24 cellular contexts compared by ENCODE assay signal in genomic region chr7:97013025-97013424, GRCh38. TPM values are rescaled to one million over a fixed set of nuclear protein-coding genes. Genes with fewer than 3 reads are reported as not detected.
A peak's percentile ranks its signal among the peaks of the same experiment; 100 is the strongest.
DNase-seq lines count a peak whose midpoint lies in the region; ATAC-seq and TF ChIP-seq lines count a peak whose summit lies in the region.
"Had no signal": no experiment of that assay in that cellular context is flagged by ENCODE, and none has a peak within 500 bp of the region (broad histone marks: within the 10 kb centered on the region; RNA-seq: fewer than 3 reads in every experiment).

No MANE protein-coding gene starts in this region.

- intact Hi-C loops in A673 (cut with micrococcal nuclease; ENCODE audit: unreplicated experiment) = no loop called here
- intact Hi-C loops in transverse colon (cut with DNase I; ENCODE audit: low total_unique reads) = no loop called here
- intact Hi-C loops in tibial artery (cut with DNase I; ENCODE audit: low total_unique reads) = no loop called here

- peaks cover 66% of the 10 kb centered on the region for H3K27me3 ChIP-seq in A673 (replicated peaks; ENCODE audit: insufficient read depth, low read depth, low read length, poor library complexity)
- peaks cover 100% of the 10 kb centered on the region for H3K27me3 ChIP-seq in HUES64 (ENCODE audit: insufficient read depth, low read length)
- H3K27me3 ChIP-seq in mesendoderm (ENCODE audit: insufficient read depth, low read length, poor library complexity) = peaks cover 62% of the 10 kb centered on the region
- H3K27me3 ChIP-seq in transverse colon = peaks cover 100% of the 10 kb centered on the region
- H3K27me3 ChIP-seq in tibial artery = peaks cover 3 to 99% of the 10 kb centered on the region in 2 donors

- H4K5ac ChIP-seq in mesendoderm (ENCODE audit: low read length) = no peak overlapping the region

- no peak overlapping the region for H4K8ac ChIP-seq in mesendoderm (ENCODE audit: low read depth, low read length)

- H2AK5ac ChIP-seq in mesendoderm (ENCODE audit: low read length) = no peak overlapping the region

- H3K9ac ChIP-seq in HUES64 (ENCODE audit: low read depth, low read length) (no peak overlapping the region), mesendoderm (ENCODE audit: low read length) (no peak overlapping the region)
- H3K9ac ChIP-seq: BLaER1, KMS-11, SK-N-SH had no signal

- TF ChIP-seq CTCF in A673 (conservative IDR thresholded peaks at IDR 0.05; ENCODE audit: low read depth, low read length) (no peak), transverse colon (IDR thresholded peaks at IDR 0.05) (no peak), tibial artery (IDR thresholded peaks at IDR 0.05) (no peak)

- H3K23ac ChIP-seq in mesendoderm (ENCODE audit: low read length) = no peak overlapping the region

- H3K18ac ChIP-seq in mesendoderm (ENCODE audit: low read length) = no peak overlapping the region

- no peaks in the 10 kb centered on the region for H3K79me1 ChIP-seq in mesendoderm (ENCODE audit: low read length)

- no peak overlapping the region for H2BK5ac ChIP-seq in mesendoderm (ENCODE audit: low read length)

- 1% methylated on average over 11 of the region's 12 CpGs for WGBS in HUES64
- WGBS in mesendoderm (ENCODE audit: extremely low coverage, insufficient coverage, low lambda C conversion rate) = no CpG with 5 or more reads among the region's 12 CpGs
- 21 to 40% methylated on average over 7 to 12 of the region's 12 CpGs for WGBS in transverse colon (ENCODE audit: low coverage in 1 of 2), 2 donors

- no peaks in the 10 kb centered on the region for H3K79me2 ChIP-seq in mesendoderm (ENCODE audit: control insufficient read depth, insufficient read depth, low read length)

- no peak overlapping the region for H3K4ac ChIP-seq in mesendoderm (ENCODE audit: low read depth, low read length)

- peaks cover 74% of the 10 kb centered on the region for H3K4me1 ChIP-seq in A673 (ENCODE audit: insufficient read depth, low read length, poor library complexity, severe bottlenecking)
- H3K4me1 ChIP-seq in HUES64 (ENCODE audit: insufficient read depth, low read length) = peaks cover 24% of the 10 kb centered on the region
- peaks cover 6% of the 10 kb centered on the region for H3K4me1 ChIP-seq in mesendoderm (ENCODE audit: control insufficient read depth, low read depth, low read length)
- H3K4me1 ChIP-seq in transverse colon = peaks cover 0 to under 1% (median 0%) of the 10 kb centered on the region in 4 donors
- peaks cover 0 to 20% (median 16%) of the 10 kb centered on the region in 4 donors for H3K4me1 ChIP-seq in tibial artery

- DNase-seq in A673 (ENCODE audit: low spot score) (no peak), caudate nucleus (lab: John Stamatoyannopoulos, UW) (no peak), mesendoderm (peak; percentile 38), transverse colon (no peak), tibial artery (no peak)
- DNase-seq: CD4-positive, CD25-positive, alpha-beta regulatory T cell; HCEC 1CT; NCI-H1092; NCI-H1436 treated with DMSO at 0.1 percent for 48 hours; NCI-H187 treated with DMSO at 0.1 percent for 48 hours; NCI-H2107; NCI-H446; NCI-H526; PC-3; SK-N-SH; SW 1271 had no signal

- no peak for ATAC-seq in GM18520 (IDR thresholded peaks at IDR 0.05; ENCODE audit: unreplicated experiment)
- no peak for ATAC-seq in HG02938 (IDR thresholded peaks at IDR 0.05; ENCODE audit: unreplicated experiment)
- ATAC-seq: PC-3 had no signal

- H3K4me3 ChIP-seq in A673 (ENCODE audit: low read depth, low read length, poor library complexity, severe bottlenecking) (peak overlapping the region; percentile 14), HUES64 (ENCODE audit: low read length) (peak overlapping the region; percentile 11; the same call in 1 of the 2 replicates), mesendoderm (ENCODE audit: low read length) (no peak overlapping the region), transverse colon (no peak overlapping the region), tibial artery (no peak overlapping the region)
- H3K4me3 ChIP-seq: BLaER1 had no signal

- no peak for TF ChIP-seq POLR2A in transverse colon (IDR thresholded peaks at IDR 0.05)

- POLR2A ChIA-PET in A673 (lab: Charles Lee; ENCODE audit: low non-redundant PET) = no interaction called here

- H2BK15ac ChIP-seq in mesendoderm (replicated peaks; ENCODE audit: low read depth) = no peak overlapping the region

- H3K4me2 ChIP-seq in mesendoderm (ENCODE audit: low read length) = no peak overlapping the region
- H3K4me2 ChIP-seq: BLaER1, KMS-11, SK-N-SH had no signal

- no peak overlapping the region for H2BK120ac ChIP-seq in mesendoderm (ENCODE audit: low read depth, low read length)

- CTCF ChIA-PET in A673 (lab: Charles Lee) = interaction anchor here (0.6 kb wide), 1 partner anchor 366 kb away, joined by 5 read pairs; no protein-coding TSS in a partner anchor

- H3K9me3 ChIP-seq in A673 (ENCODE audit: low read depth, low read length, poor library complexity, severe bottlenecking) (no peaks in the 10 kb centered on the region), HUES64 (ENCODE audit: insufficient read depth, low read depth, low read length) (no peaks in the 10 kb centered on the region), transverse colon (no peaks in the 10 kb centered on the region), tibial artery (no peaks in the 10 kb centered on the region)
- H3K9me3 ChIP-seq: SK-N-SH had no signal

- H3K56ac ChIP-seq in mesendoderm (ENCODE audit: low read length) = no peak overlapping the region

- in situ Hi-C loops in transverse colon (cut with MboI; ENCODE audit: low pct_ligation_motif_present in 1 of 4, low pct_unique_long_range_greater_than_20kb in 1 of 4, low sequenced_read_pairs in 3 of 4) = no loop called here

- H3K36me3 ChIP-seq in A673 (ENCODE audit: insufficient read depth, low read length, poor library complexity, severe bottlenecking) = peaks cover 7% of the 10 kb centered on the region
- H3K36me3 ChIP-seq in HUES64 (ENCODE audit: insufficient read depth, low read length) = no peaks in the 10 kb centered on the region
- H3K36me3 ChIP-seq in mesendoderm (ENCODE audit: control insufficient read depth, insufficient read depth, low read length) = no peaks in the 10 kb centered on the region
- no peaks in the 10 kb centered on the region for H3K36me3 ChIP-seq in transverse colon
- H3K36me3 ChIP-seq in tibial artery = no peaks in the 10 kb centered on the region
- H3K36me3 ChIP-seq: BLaER1 had no signal

- TF ChIP-seq EP300 in transverse colon (IDR thresholded peaks at IDR 0.05; ENCODE audit: low read depth) = no peak

- no TSS peak for BruUV-seq in A673 (replicated peaks; lab: Mats Ljungman, UMichigan)

- H3K27ac ChIP-seq in A673 (ENCODE audit: low read depth, low read length, poor library complexity, severe bottlenecking) (peak overlapping the region; percentile 54), HUES64 (ENCODE audit: low read depth, low read length) (no peak overlapping the region), caudate nucleus (ENCODE audit: low read depth, low read length) (peak overlapping the region; percentile 32), mesendoderm (ENCODE audit: low read depth, low read length) (no peak overlapping the region), transverse colon (no peak overlapping the region), tibial artery (no peak overlapping the region)
- H3K27ac ChIP-seq: BLaER1, KMS-11 had no signal

RNA-seq across cellular contexts. Expression of gene DLX6, which starts 7.7 kb away (rescaled TPM):
- total RNA-seq in A673 (2021) (17.9 and 19.3 TPM in 2 replicates), transverse colon (not detected)
- 0.10 TPM for polyA plus RNA-seq in HUES64 (2013, experiment 1 of 2)
- not detected for polyA plus RNA-seq in HUES64 (2013, experiment 2 of 2)
- polyA plus RNA-seq in mesendoderm (2013, experiment 1 of 2) = 0.21 TPM
- 0.14 TPM for polyA plus RNA-seq in mesendoderm (2013, experiment 2 of 2)
- total RNA-seq: A172; CD4-positive, CD25-positive, alpha-beta regulatory T cell; PC-3 had no signal
- polyA plus RNA-seq: AG04450; CD4-positive, CD25-positive, alpha-beta regulatory T cell; IgD-negative memory B cell had no signal

RNA-seq across cellular contexts. Expression of gene DLX5, which starts 11.6 kb away (rescaled TPM):
- total RNA-seq in A673 (2021) (69.6 and 82.1 TPM in 2 replicates), transverse colon (not detected)
- polyA plus RNA-seq in HUES64 (2013, experiment 1 of 2) = 1.0 TPM
- polyA plus RNA-seq in HUES64 (2013, experiment 2 of 2) = 0.57 TPM
- polyA plus RNA-seq in mesendoderm (2013, experiment 1 of 2) = 0.29 TPM
- 0.42 TPM for polyA plus RNA-seq in mesendoderm (2013, experiment 2 of 2)
- total RNA-seq: A172; CD4-positive, CD25-positive, alpha-beta regulatory T cell had no signal
- polyA plus RNA-seq: AG04450; CD4-positive, CD25-positive, alpha-beta regulatory T cell; IgD-negative memory B cell; SK-N-SH had no signal

Comparison
In these comparisons a context has a peak if more than half of its experiments do, and no peak if none do; other contexts are left out.
1. H3K27ac ChIP-seq: peak in A673 (single experiment) and caudate nucleus (single experiment); none in HUES64 (single experiment), mesendoderm (single experiment), transverse colon (0 of 4) and tibial artery (0 of 2).
2. H3K4me3 ChIP-seq: peak in A673 (single experiment) and HUES64 (single experiment); none in mesendoderm (single experiment), transverse colon (0 of 4) and tibial artery (0 of 2).
3. RNA of gene DLX6, which starts 7.7 kb away (total RNA-seq): 17.9 to 19.3 TPM in A673; not detected in transverse colon; every median in the first group is over 10 times any median in the second.
4. RNA of gene DLX5, which starts 11.6 kb away (total RNA-seq): 69.6 to 82.1 TPM in A673; not detected in transverse colon; every median in the first group is over 10 times any median in the second.